30 cellular contexts compared by ENCODE assay signal in genomic region chr3:133472889-133473288, GRCh38.
DNase-seq lines count a peak whose midpoint lies in the region; ATAC-seq and TF ChIP-seq lines count a peak whose summit lies in the region.
"Had no signal": no experiment of that assay in that cellular context is flagged by ENCODE, and none has a peak within 500 bp of the region (broad histone marks: within the 10 kb centered on the region; RNA-seq: fewer than 3 reads in every experiment).

No MANE protein-coding gene starts in this region.

- peaks cover 18% of the 10 kb centered on the region for H3K27me3 Mint-ChIP-seq in type B pancreatic cell
- H3K27me3 Mint-ChIP-seq: CD4-positive, alpha-beta T cell had no signal

- no peaks in the 10 kb centered on the region for H3K9me3 ChIP-seq in esophagus squamous epithelium
- H3K9me3 ChIP-seq: A549, body of pancreas, HAP-1, lower lobe of right lung, psoas muscle, sigmoid colon, stomach, vagina had no signal

- no peak overlapping the region for H3K4me3 Mint-ChIP-seq in type B pancreatic cell
- H3K4me3 Mint-ChIP-seq: CD4-positive, alpha-beta T cell had no signal

- no peaks in the 10 kb centered on the region for H3K36me3 ChIP-seq in esophagus squamous epithelium
- H3K36me3 ChIP-seq: HAP-1, lower lobe of right lung, sigmoid colon, stomach, vagina had no signal

- no peak for ATAC-seq in HG02970 (IDR thresholded peaks at IDR 0.05; ENCODE audit: low FRiP score, unreplicated experiment)
- ATAC-seq: GM12878 had no signal

- peaks cover 0 to 58% (median 21%) of the 10 kb centered on the region in 3 donors for H3K4me1 ChIP-seq in esophagus squamous epithelium
- H3K4me1 ChIP-seq: A549 had no signal

- intact Hi-C loops in esophagus squamous epithelium (cut with DNase I) = no loop called here

- no peak overlapping the region for H3K27ac ChIP-seq in esophagus squamous epithelium
- H3K27ac ChIP-seq: A549, body of pancreas, lower lobe of right lung, psoas muscle, stomach had no signal

- TF ChIP-seq POLR2A in esophagus squamous epithelium (IDR thresholded peaks at IDR 0.05) = no peak

- H3K4me3 ChIP-seq in esophagus squamous epithelium = no peak overlapping the region
- H3K4me3 ChIP-seq: A549, body of pancreas, GM12878, HAP-1, lower lobe of right lung, psoas muscle, sigmoid colon, vagina had no signal

- DNase-seq in NCI-H82 (lab: John Stamatoyannopoulos, UW) = peak; percentile 30
- DNase-seq in NCI-H82 treated with DMSO at 0.1 percent for 48 hours (lab: John Stamatoyannopoulos, UW; ENCODE audit: unreplicated experiment) = no peak
- peak; percentile 7 for DNase-seq in NCI-H524 treated with DMSO at 0.1 percent for 48 hours (lab: John Stamatoyannopoulos, UW)
- DNase-seq in ecto neural progenitor cell (ENCODE audit: low spot score) = peak; percentile 48
- no peak for DNase-seq in type B pancreatic cell (ENCODE audit: extremely low spot score, unreplicated experiment)
- DNase-seq in esophagus squamous epithelium (lab: John Stamatoyannopoulos, UW) = no peak
- DNase-seq in GF-D8 (lab: John Stamatoyannopoulos, UW) = no peak
- DNase-seq: activated CD4-positive, alpha-beta T cell treated with anti-CD3 and anti-CD28 coated beads for 4 hours; activated naive CD4-positive, alpha-beta T cell treated with anti-CD3 and anti-CD28 coated beads, Interleukin-2, amount 50 U/mL, for 16 hours; CD4-positive, alpha-beta T cell; foreskin melanocyte; KG1; lower lobe of right lung; midbrain; naive B cell; NCI-H446 treated with DMSO at 0.1 percent for 48 hours; nucleus accumbens; psoas muscle; SIG-M5; sigmoid colon; stimulated activated CD4-positive, alpha-beta T cell treated with anti-CD3 and anti-CD28 coated beads, Interleukin-4, amount 100 ng/mL, for 1 hour; stomach; T-helper 9 cell had no signal

- no peaks in the 10 kb centered on the region for H3K9me3 Mint-ChIP-seq in type B pancreatic cell
- H3K9me3 Mint-ChIP-seq: activated T-helper 2 cell treated with anti-CD3 and anti-CD28 coated beads, Interferon-gamma antibody, Interleukin-2, Interleukin-4, amounts not matched to agents 10 μg/mL and 5 μg/mL and 100 μg/mL, durations not matched to agents 14 hours and 24 hours and 36 hours; CD4-positive, alpha-beta T cell; naive B cell had no signal

- no peaks in the 10 kb centered on the region for H3K27me3 ChIP-seq in esophagus squamous epithelium
- H3K27me3 ChIP-seq: body of pancreas, sigmoid colon, stomach, vagina had no signal

- no peak for TF ChIP-seq CTCF in type B pancreatic cell (conservative IDR thresholded peaks at IDR 0.05)
- no peak for TF ChIP-seq CTCF in esophagus squamous epithelium (IDR thresholded peaks at IDR 0.05)

- H3K4me1 Mint-ChIP-seq in type B pancreatic cell (ENCODE audit: unreplicated experiment) = peaks cover 35% of the 10 kb centered on the region

- peak overlapping the region; percentile 23 for H3K27ac Mint-ChIP-seq in type B pancreatic cell
- H3K27ac Mint-ChIP-seq: activated T-helper 2 cell treated with anti-CD3 and anti-CD28 coated beads, Interferon-gamma antibody, Interleukin-2, Interleukin-4, amounts not matched to agents 10 μg/mL and 5 μg/mL and 100 μg/mL, durations not matched to agents 14 hours and 24 hours and 36 hours; CD4-positive, alpha-beta T cell had no signal

- no peaks in the 10 kb centered on the region for H3K36me3 Mint-ChIP-seq in type B pancreatic cell
- H3K36me3 Mint-ChIP-seq: naive B cell had no signal

- WGBS in esophagus squamous epithelium, 2 donors = 91 to 93% methylated on average over 6 of the region's 6 CpGs

Comparison
In these comparisons a context has a peak if more than half of its experiments do, and no peak if none do; other contexts are left out.
1. DNase-seq: peak in NCI-H82 (single experiment), NCI-H524 treated with DMSO at 0.1 percent for 48 hours (single experiment) and ecto neural progenitor cell (single experiment); none in NCI-H82 treated with DMSO at 0.1 percent for 48 hours (single experiment), type B pancreatic cell (single experiment), esophagus squamous epithelium (single experiment) and GF-D8 (single experiment).